Comparison of ENCODE assay signal across 20 cellular contexts in the genomic region with DNA sequence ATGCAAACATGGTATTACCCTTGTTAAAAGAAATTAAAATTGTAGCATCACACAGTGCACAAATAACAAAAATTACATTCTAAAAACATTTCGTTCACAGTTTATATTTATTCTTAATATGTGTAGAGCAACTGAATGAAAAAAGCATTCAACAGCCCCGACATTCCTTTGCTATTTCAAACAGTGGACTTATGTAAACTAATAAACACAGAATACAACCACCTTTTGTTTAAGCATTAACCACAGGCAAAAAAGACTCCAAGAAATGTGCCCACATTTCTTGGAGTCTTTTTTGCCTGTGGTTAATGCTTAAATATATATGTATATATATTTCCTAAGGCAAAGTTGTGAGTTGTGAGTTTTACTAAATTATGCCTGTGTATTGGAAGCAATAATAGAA.
DNase-seq lines count a peak whose midpoint lies in the region; FAIRE-seq and TF ChIP-seq lines count a peak whose summit lies in the region.
"Had no signal": no experiment of that assay in that cellular context is flagged by ENCODE, and none has a peak within 500 bp of the region (broad histone marks: within the 10 kb centered on the region; RNA-seq: fewer than 3 reads in every experiment).

No MANE protein-coding gene starts in this region.

- H3K4me1 ChIP-seq in breast epithelium (no peaks in the 10 kb centered on the region), suprapubic skin (no peaks in the 10 kb centered on the region), kidney (ENCODE audit: control insufficient read depth in 1 of 2, insufficient read depth in 1 of 2, low read depth in 1 of 2, low read length in 2 of 2) (no peaks in the 10 kb centered on the region)
- H3K4me1 ChIP-seq: A549, BE2C, HAP-1 had no signal

- H3K27me3 ChIP-seq in breast epithelium (no peaks in the 10 kb centered on the region), suprapubic skin (no peaks in the 10 kb centered on the region)
- H3K27me3 ChIP-seq: BE2C had no signal

- WGBS in suprapubic skin = 45% methylated on average over 2 of the region's 2 CpGs

- H3K9me3 ChIP-seq in breast epithelium (no peaks in the 10 kb centered on the region), suprapubic skin (no peaks in the 10 kb centered on the region), kidney (ENCODE audit: control insufficient read depth in 1 of 2, low read length in 2 of 2) (no peaks in the 10 kb centered on the region)
- H3K9me3 ChIP-seq: A549, BE2C, HAP-1 had no signal

- no peak overlapping the region for H3K4me3 ChIP-seq in breast epithelium
- H3K4me3 ChIP-seq in suprapubic skin = no peak overlapping the region
- no peak overlapping the region for H3K4me3 ChIP-seq in kidney (ENCODE audit: low read length in 2 of 2)
- H3K4me3 ChIP-seq: A549, HAP-1 had no signal

- no peak for TF ChIP-seq CTCF in VCaP (conservative IDR thresholded peaks at IDR 0.05)
- no peak for TF ChIP-seq CTCF in breast epithelium (IDR thresholded peaks at IDR 0.05)
- TF ChIP-seq CTCF in suprapubic skin (IDR thresholded peaks at IDR 0.05) = no peak
- no peak for TF ChIP-seq CTCF in kidney (IDR thresholded peaks at IDR 0.05; ENCODE audit: borderline replicate concordance, extremely low read depth, insufficient read depth)

- TF ChIP-seq POLR2A in breast epithelium (IDR thresholded peaks at IDR 0.05) = no peak
- TF ChIP-seq POLR2A in suprapubic skin (IDR thresholded peaks at IDR 0.05) = no peak

- DNase-seq in M059J (ENCODE audit: low read depth) (peak; percentile 46), urothelium cell line (ENCODE audit: low spot score) (peak; percentile 30), breast epithelium (ENCODE audit: low spot score in 2 of 2) (no peak), suprapubic skin (ENCODE audit: low spot score in 2 of 2) (no peak), kidney (no peak)
- DNase-seq: BE2C; CD4-positive, alpha-beta memory T cell; DMS153; DMS79 treated with DMSO at 0.1 percent for 48 hours; EL; GOT3 had no signal

- H3K27ac ChIP-seq in VCaP (peak overlapping the region; percentile 90), cingulate gyrus (ENCODE audit: low read depth, low read length) (peak overlapping the region; percentile 26), breast epithelium (no peak overlapping the region), suprapubic skin (no peak overlapping the region), kidney (ENCODE audit: low read depth in 2 of 2, low read length in 2 of 2) (no peak overlapping the region)
- H3K27ac ChIP-seq: A549, C4-2B had no signal

- intact Hi-C loops in breast epithelium (cut with DNase I; ENCODE audit: low total_unique reads) = no loop called here
- intact Hi-C loops in kidney (cut with DNase I) = no loop called here

- H3K9ac ChIP-seq in kidney (ENCODE audit: low read length in 2 of 2) = no peak overlapping the region

- H3K36me3 ChIP-seq in breast epithelium = no peaks in the 10 kb centered on the region
- no peaks in the 10 kb centered on the region for H3K36me3 ChIP-seq in suprapubic skin
- H3K36me3 ChIP-seq in kidney (ENCODE audit: control insufficient read depth in 1 of 2, insufficient read depth in 2 of 2, low read length in 2 of 2) = no peaks in the 10 kb centered on the region
- H3K36me3 ChIP-seq: BE2C, HAP-1 had no signal

- no peak for TF ChIP-seq EP300 in suprapubic skin (IDR thresholded peaks at IDR 0.05)

- FAIRE-seq in urothelium cell line (lab: Jason Lieb, UNC) = no peak
- FAIRE-seq in kidney (lab: Jason Lieb, UNC) = no peak
- FAIRE-seq: A549, G401.6, GM12891, HepG2, HTR-8/SVneo had no signal

Comparison
In these comparisons a context has a peak if more than half of its experiments do, and no peak if none do; other contexts are left out.
1. DNase-seq: peak in M059J (single experiment) and urothelium cell line (single experiment); none in breast epithelium (0 of 2), suprapubic skin (0 of 2) and kidney (single experiment).
2. H3K27ac ChIP-seq: peak in VCaP (single experiment) and cingulate gyrus (single experiment); none in breast epithelium (0 of 2), suprapubic skin (single experiment) and kidney (0 of 2).